In the genomic region with DNA sequence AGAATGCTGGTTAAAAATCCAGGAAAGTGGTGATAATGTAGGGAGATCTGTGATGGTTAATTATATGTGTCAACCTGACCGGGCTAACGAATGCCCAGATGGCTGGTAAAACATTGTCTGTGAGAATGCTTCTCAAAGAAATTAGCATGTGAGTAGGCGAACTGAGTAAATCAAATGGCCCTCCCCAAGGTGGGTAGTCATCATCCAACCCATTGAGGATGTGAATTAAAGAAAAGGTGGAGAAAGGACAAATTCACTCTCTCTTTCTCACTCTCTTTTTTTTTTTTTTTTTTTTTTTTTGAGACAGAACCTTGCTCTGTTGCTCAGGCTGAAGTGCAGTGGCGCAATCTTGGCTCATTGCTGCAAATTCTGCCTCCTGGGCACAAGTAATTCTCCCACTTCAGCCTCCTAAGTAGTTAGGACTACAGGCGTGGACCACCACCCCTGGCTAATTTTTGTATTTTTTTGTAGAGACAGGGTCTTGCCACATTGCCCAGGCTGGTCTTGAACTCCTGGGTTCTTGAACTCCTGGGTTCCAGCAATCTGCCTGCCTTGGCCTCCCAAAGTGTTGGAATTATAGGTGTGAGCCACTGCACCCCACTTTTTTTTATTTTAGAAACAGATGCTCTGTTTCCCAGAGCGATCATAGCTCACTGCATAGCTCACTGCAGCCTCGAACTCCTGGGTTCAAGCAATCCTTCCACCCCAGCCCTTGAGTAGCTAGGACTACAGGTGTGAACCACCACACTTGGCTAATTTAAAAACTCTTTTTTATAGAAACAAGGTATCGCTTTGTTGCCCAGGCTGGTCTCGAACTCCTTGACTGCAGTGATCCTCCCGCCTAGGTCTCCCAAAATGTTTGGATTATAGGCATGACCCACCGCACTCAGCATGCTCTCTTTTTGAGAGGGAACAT, we compare ENCODE assay signal across 16 cellular contexts. TPM values are rescaled to one million over a fixed set of nuclear protein-coding genes. Genes with fewer than 3 reads are reported as not detected.
A peak's percentile ranks its signal among the peaks of the same experiment; 100 is the strongest.
DNase-seq lines count a peak whose midpoint lies in the region; ATAC-seq and TF ChIP-seq lines count a peak whose summit lies in the region.
"Had no signal": no experiment of that assay in that cellular context is flagged by ENCODE, and none has a peak within 500 bp of the region (broad histone marks: within the 10 kb centered on the region; RNA-seq: fewer than 3 reads in every experiment).

No MANE protein-coding gene starts in this region.

- H3K4me1 ChIP-seq in neutrophil (ENCODE audit: control insufficient read depth in 1 of 2, insufficient read depth in 1 of 2, low read depth in 1 of 2, low read length in 1 of 2) (no peaks in the 10 kb centered on the region), neural progenitor cell (peaks cover 7% of the 10 kb centered on the region)
- H3K4me1 ChIP-seq: esophagus muscularis mucosa had no signal

- CTCF ChIA-PET in activated CD4-positive, alpha-beta T cell treated with anti-CD3 and anti-CD28 coated beads for 36 hours (lab: Charles Lee), result no interaction called here

- no peaks in the 10 kb centered on the region for H3K9me3 ChIP-seq in neutrophil
- no peaks in the 10 kb centered on the region for H3K9me3 ChIP-seq in neural progenitor cell (ENCODE audit: low read depth)
- H3K9me3 ChIP-seq: esophagus muscularis mucosa, upper lobe of left lung had no signal

- H3K4me1 Mint-ChIP-seq in activated CD4-positive, alpha-beta T cell treated with anti-CD3 and anti-CD28 coated beads for 36 hours, result no peaks in the 10 kb centered on the region
- H3K4me1 Mint-ChIP-seq in T-helper 2 cell treated with Interferon-gamma antibody and Interleukin-4, amounts not matched to agents 5 μg/mL and 100 μg/mL, for 36 hours (ENCODE audit: low read depth), result peaks cover 6% of the 10 kb centered on the region
- H3K4me1 Mint-ChIP-seq in neural progenitor cell, result peaks cover 13% of the 10 kb centered on the region
- H3K4me1 Mint-ChIP-seq: activated naive CD4-positive, alpha-beta T cell treated with anti-CD3 and anti-CD28 coated beads, Interleukin-2, amount 50 U/mL, for 24 hours had no signal

- H3K27me3 Mint-ChIP-seq in activated CD4-positive, alpha-beta T cell treated with anti-CD3 and anti-CD28 coated beads for 36 hours, result no peaks in the 10 kb centered on the region
- peaks cover 2% of the 10 kb centered on the region for H3K27me3 Mint-ChIP-seq in T-helper 2 cell treated with Interferon-gamma antibody and Interleukin-4, amounts not matched to agents 5 μg/mL and 100 μg/mL, for 36 hours (ENCODE audit: low read depth)
- peaks cover 6% of the 10 kb centered on the region for H3K27me3 Mint-ChIP-seq in neural progenitor cell (ENCODE audit: insufficient read depth, low read depth)
- H3K27me3 Mint-ChIP-seq: activated naive CD4-positive, alpha-beta T cell treated with anti-CD3 and anti-CD28 coated beads, Interleukin-2, amount 50 U/mL, for 24 hours had no signal

- ATAC-seq in activated CD4-positive, alpha-beta T cell treated with anti-CD3 and anti-CD28 coated beads for 36 hours, result peak; percentile 37
- ATAC-seq in HG03280 (IDR thresholded peaks at IDR 0.05; ENCODE audit: unreplicated experiment), result peak; percentile 15
- ATAC-seq in HG02678 (IDR thresholded peaks at IDR 0.05; ENCODE audit: unreplicated experiment), result no peak
- no peak for ATAC-seq in HG03378 (IDR thresholded peaks at IDR 0.05; ENCODE audit: unreplicated experiment)

- TF ChIP-seq CTCF in neutrophil (IDR thresholded peaks at IDR 0.05) (no peak), neural progenitor cell (IDR thresholded peaks at IDR 0.05) (no peak)

- no peak overlapping the region for H3K4me2 ChIP-seq in neural progenitor cell

- intact Hi-C loops in activated CD4-positive, alpha-beta T cell treated with anti-CD3 and anti-CD28 coated beads for 36 hours (cut with DNase I, micrococcal nuclease), result loop anchor here in 1 of 2 experiments (10.0 kb wide), 1 partner anchor 525 kb away; no protein-coding TSS in a partner anchor

- H3K27me3 ChIP-seq in neutrophil (no peaks in the 10 kb centered on the region), neural progenitor cell (no peaks in the 10 kb centered on the region)
- H3K27me3 ChIP-seq: esophagus muscularis mucosa, upper lobe of left lung had no signal

- no peak overlapping the region for H3K4me3 ChIP-seq in neutrophil (ENCODE audit: low read depth in 1 of 2, low read length in 1 of 2)
- H3K4me3 ChIP-seq in neural progenitor cell, result no peak overlapping the region
- H3K4me3 ChIP-seq: esophagus muscularis mucosa, upper lobe of left lung had no signal

- no peaks in the 10 kb centered on the region for H3K36me3 Mint-ChIP-seq in activated CD4-positive, alpha-beta T cell treated with anti-CD3 and anti-CD28 coated beads for 36 hours (ENCODE audit: low read depth)
- no peaks in the 10 kb centered on the region for H3K36me3 Mint-ChIP-seq in T-helper 2 cell treated with Interferon-gamma antibody and Interleukin-4, amounts not matched to agents 5 μg/mL and 100 μg/mL, for 36 hours (ENCODE audit: low read depth)
- no peaks in the 10 kb centered on the region for H3K36me3 Mint-ChIP-seq in neural progenitor cell
- H3K36me3 Mint-ChIP-seq: activated naive CD4-positive, alpha-beta T cell treated with anti-CD3 and anti-CD28 coated beads, Interleukin-2, amount 50 U/mL, for 24 hours had no signal

- no peak overlapping the region for H3K27ac Mint-ChIP-seq in activated CD4-positive, alpha-beta T cell treated with anti-CD3 and anti-CD28 coated beads for 36 hours
- peak overlapping the region; percentile 45 for H3K27ac Mint-ChIP-seq in T-helper 2 cell treated with Interferon-gamma antibody and Interleukin-4, amounts not matched to agents 5 μg/mL and 100 μg/mL, for 36 hours
- no peak overlapping the region for H3K27ac Mint-ChIP-seq in neural progenitor cell
- H3K27ac Mint-ChIP-seq: activated naive CD4-positive, alpha-beta T cell treated with anti-CD3 and anti-CD28 coated beads, Interleukin-2, amount 50 U/mL, for 24 hours had no signal

- H3K9ac ChIP-seq in neural progenitor cell, result no peak overlapping the region

- no peak overlapping the region for H2AFZ ChIP-seq in neural progenitor cell (replicated peaks)

- H3K36me3 ChIP-seq in neutrophil (peaks cover 5% of the 10 kb centered on the region), neural progenitor cell (no peaks in the 10 kb centered on the region)
- H3K36me3 ChIP-seq: esophagus muscularis mucosa, upper lobe of left lung had no signal

- H4K20me1 ChIP-seq in neural progenitor cell (ENCODE audit: low read depth), result no peaks in the 10 kb centered on the region

- H3K79me2 ChIP-seq in neural progenitor cell (ENCODE audit: low read depth), result no peaks in the 10 kb centered on the region

- H3K9me3 Mint-ChIP-seq in activated CD4-positive, alpha-beta T cell treated with anti-CD3 and anti-CD28 coated beads for 36 hours (ENCODE audit: low read depth), result no peaks in the 10 kb centered on the region
- no peaks in the 10 kb centered on the region for H3K9me3 Mint-ChIP-seq in T-helper 2 cell treated with Interferon-gamma antibody and Interleukin-4, amounts not matched to agents 5 μg/mL and 100 μg/mL, for 36 hours
- no peaks in the 10 kb centered on the region for H3K9me3 Mint-ChIP-seq in neural progenitor cell
- H3K9me3 Mint-ChIP-seq: activated naive CD4-positive, alpha-beta T cell treated with anti-CD3 and anti-CD28 coated beads, Interleukin-2, amount 50 U/mL, for 24 hours had no signal

- peaks cover 23% of the 10 kb centered on the region for H3F3A ChIP-seq in neural progenitor cell (ENCODE audit: low read depth)

- H3K27ac ChIP-seq in neutrophil (peak overlapping the region; percentile 11), neural progenitor cell (no peak overlapping the region)
- H3K27ac ChIP-seq: esophagus muscularis mucosa, upper lobe of left lung had no signal

- no peak overlapping the region for H3K4me3 Mint-ChIP-seq in activated CD4-positive, alpha-beta T cell treated with anti-CD3 and anti-CD28 coated beads for 36 hours
- no peak overlapping the region for H3K4me3 Mint-ChIP-seq in T-helper 2 cell treated with Interferon-gamma antibody and Interleukin-4, amounts not matched to agents 5 μg/mL and 100 μg/mL, for 36 hours
- H3K4me3 Mint-ChIP-seq in neural progenitor cell, result no peak overlapping the region
- H3K4me3 Mint-ChIP-seq: activated naive CD4-positive, alpha-beta T cell treated with anti-CD3 and anti-CD28 coated beads, Interleukin-2, amount 50 U/mL, for 24 hours had no signal

- POLR2A ChIA-PET in activated CD4-positive, alpha-beta T cell treated with anti-CD3 and anti-CD28 coated beads for 36 hours (lab: Charles Lee), result interaction anchor here (0.6 kb wide), 1 partner anchor 432 kb away, joined by 3 read pairs; no protein-coding TSS in a partner anchor

- peak; percentile 26 for DNase-seq in activated CD4-positive, alpha-beta T cell treated with anti-CD3 and anti-CD28 coated beads for 36 hours
- DNase-seq in activated CD4-positive, alpha-beta T cell treated with anti-CD3 and anti-CD28 coated beads for 4 hours, result no peak
- no peak for DNase-seq in T-helper 2 cell treated with Interferon-gamma antibody and Interleukin-4, amounts not matched to agents 5 μg/mL and 100 μg/mL, for 36 hours (ENCODE audit: low spot score)
- no peak for DNase-seq in neural progenitor cell (ENCODE audit: low spot score)
- DNase-seq: cerebellar nuclear complex, GF-D8, mesenchymal stem cell, NCI-H1930 had no signal

RNA-seq across cellular contexts. Expression of a gene that starts 22.0 kb away (rescaled TPM):
- total RNA-seq in activated CD4-positive, alpha-beta T cell treated with anti-CD3 and anti-CD28 coated beads for 36 hours, result not detected
- total RNA-seq in neural progenitor cell (ENCODE audit: low replicate concordance), result 0.25 TPM in 1 of 2 replicates, not detected in the other
- total RNA-seq: osteocyte had no signal

RNA-seq across cellular contexts. Expression of a gene that starts 32.0 kb away (rescaled TPM):
- total RNA-seq in activated CD4-positive, alpha-beta T cell treated with anti-CD3 and anti-CD28 coated beads for 36 hours, result not detected
- total RNA-seq in neural progenitor cell (ENCODE audit: low replicate concordance), result 0.45 and 0.84 TPM in 2 replicates
- total RNA-seq: osteocyte had no signal

RNA-seq across cellular contexts. Expression of a gene that starts 58.0 kb away (rescaled TPM):
- under 1 TPM in 1 of 2 experiments, not detected in 1; 0.05 TPM for total RNA-seq in activated CD4-positive, alpha-beta T cell treated with anti-CD3 and anti-CD28 coated beads for 36 hours
- total RNA-seq in neural progenitor cell (ENCODE audit: low replicate concordance), result 19.9 and 41.8 TPM in 2 replicates

Comparison
In these comparisons a context has a peak if more than half of its experiments do, and no peak if none do; other contexts are left out.
1. ATAC-seq: peak in activated CD4-positive, alpha-beta T cell treated with anti-CD3 and anti-CD28 coated beads for 36 hours (single experiment) and HG03280 (single experiment); none in HG02678 (single experiment) and HG03378 (single experiment).
2. RNA of a gene that starts 58.0 kb away (total RNA-seq): 19.9 to 41.8 TPM in neural progenitor cell; 0.05 TPM in activated CD4-positive, alpha-beta T cell treated with anti-CD3 and anti-CD28 coated beads for 36 hours; every median in the first group is over 10 times any median in the second.